1 cellular context compared by ENCODE assay signal in genomic region chr1:218904401-218904800, GRCh38.
TF ChIP-seq lines count a peak whose summit lies in the region.

No MANE protein-coding gene starts in this region.

TF ChIP-seq in GM23338, 12 proteins besides CTCF, POLR2A, EP300 and RAD21 (continued from another document):
- TF ChIP-seq ZNF462 (CRISPR knock-in tag; IDR thresholded peaks at IDR 0.05) (no peak), STAT1 (IDR thresholded peaks at IDR 0.05; ENCODE audit: unreplicated experiment) (no peak), JUNB (IDR thresholded peaks at IDR 0.05; ENCODE audit: unreplicated experiment) (no peak), ZNF114 (CRISPR knock-in tag; IDR thresholded peaks at IDR 0.05) (no peak), ETS1 (IDR thresholded peaks at IDR 0.05) (no peak), NANOG (IDR thresholded peaks at IDR 0.05; ENCODE audit: borderline replicate concordance) (no peak), ZNF331 (CRISPR knock-in tag; IDR thresholded peaks at IDR 0.05; ENCODE audit: low read depth) (no peak), EZH2 (IDR thresholded peaks at IDR 0.05; ENCODE audit: low read depth, unreplicated experiment) (no peak), EZH2phosphoT487 (IDR thresholded peaks at IDR 0.05; ENCODE audit: unreplicated experiment) (no peak)
